2 cellular contexts compared by ENCODE assay signal in the genomic region with DNA sequence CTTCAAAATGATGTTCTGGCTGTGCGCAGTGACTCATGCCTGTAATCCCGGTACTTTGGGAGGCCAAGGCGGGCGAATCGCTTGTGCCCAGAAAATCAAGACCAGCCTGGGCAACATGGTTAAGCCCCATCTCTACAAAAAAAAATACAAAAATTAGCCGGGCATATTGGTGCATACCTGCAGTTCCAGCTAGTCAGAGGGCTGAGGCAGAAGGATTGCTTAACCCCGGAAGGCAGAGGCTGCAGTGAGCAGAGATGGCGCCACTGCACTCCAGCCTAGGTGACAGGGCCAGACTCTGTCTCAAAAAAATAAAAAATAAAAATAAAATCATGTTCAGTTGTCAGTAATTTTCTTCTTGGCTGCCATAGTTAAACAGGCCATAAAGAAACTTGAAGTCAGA.
TF ChIP-seq lines count a peak whose summit lies in the region.

No MANE protein-coding gene starts in this region.

TF ChIP-seq in GM23338, 12 proteins besides CTCF, POLR2A, EP300 and RAD21 (continues in another document):
- TF ChIP-seq JUNB (IDR thresholded peaks at IDR 0.05; ENCODE audit: unreplicated experiment), result no peak
- TF ChIP-seq, protein P1, sequence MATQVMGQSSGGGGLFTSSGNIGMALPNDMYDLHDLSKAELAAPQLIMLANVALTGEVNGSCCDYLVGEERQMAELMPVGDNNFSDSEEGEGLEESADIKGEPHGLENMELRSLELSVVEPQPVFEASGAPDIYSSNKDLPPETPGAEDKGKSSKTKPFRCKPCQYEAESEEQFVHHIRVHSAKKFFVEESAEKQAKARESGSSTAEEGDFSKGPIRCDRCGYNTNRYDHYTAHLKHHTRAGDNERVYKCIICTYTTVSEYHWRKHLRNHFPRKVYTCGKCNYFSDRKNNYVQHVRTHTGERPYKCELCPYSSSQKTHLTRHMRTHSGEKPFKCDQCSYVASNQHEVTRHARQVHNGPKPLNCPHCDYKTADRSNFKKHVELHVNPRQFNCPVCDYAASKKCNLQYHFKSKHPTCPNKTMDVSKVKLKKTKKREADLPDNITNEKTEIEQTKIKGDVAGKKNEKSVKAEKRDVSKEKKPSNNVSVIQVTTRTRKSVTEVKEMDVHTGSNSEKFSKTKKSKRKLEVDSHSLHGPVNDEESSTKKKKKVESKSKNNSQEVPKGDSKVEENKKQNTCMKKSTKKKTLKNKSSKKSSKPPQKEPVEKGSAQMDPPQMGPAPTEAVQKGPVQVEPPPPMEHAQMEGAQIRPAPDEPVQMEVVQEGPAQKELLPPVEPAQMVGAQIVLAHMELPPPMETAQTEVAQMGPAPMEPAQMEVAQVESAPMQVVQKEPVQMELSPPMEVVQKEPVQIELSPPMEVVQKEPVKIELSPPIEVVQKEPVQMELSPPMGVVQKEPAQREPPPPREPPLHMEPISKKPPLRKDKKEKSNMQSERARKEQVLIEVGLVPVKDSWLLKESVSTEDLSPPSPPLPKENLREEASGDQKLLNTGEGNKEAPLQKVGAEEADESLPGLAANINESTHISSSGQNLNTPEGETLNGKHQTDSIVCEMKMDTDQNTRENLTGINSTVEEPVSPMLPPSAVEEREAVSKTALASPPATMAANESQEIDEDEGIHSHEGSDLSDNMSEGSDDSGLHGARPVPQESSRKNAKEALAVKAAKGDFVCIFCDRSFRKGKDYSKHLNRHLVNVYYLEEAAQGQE (IDR thresholded peaks at IDR 0.05; ENCODE audit: unreplicated experiment), result no peak
- no peak for TF ChIP-seq NANOG (IDR thresholded peaks at IDR 0.05; ENCODE audit: borderline replicate concordance)
- no peak for TF ChIP-seq ZNF331 (CRISPR knock-in tag; IDR thresholded peaks at IDR 0.05; ENCODE audit: low read depth)
- TF ChIP-seq ZNF114 (CRISPR knock-in tag; IDR thresholded peaks at IDR 0.05), result no peak
- TF ChIP-seq CREB1 (CRISPR knock-in tag; IDR thresholded peaks at IDR 0.05; ENCODE audit: low read depth), result no peak
- TF ChIP-seq, protein P2, sequence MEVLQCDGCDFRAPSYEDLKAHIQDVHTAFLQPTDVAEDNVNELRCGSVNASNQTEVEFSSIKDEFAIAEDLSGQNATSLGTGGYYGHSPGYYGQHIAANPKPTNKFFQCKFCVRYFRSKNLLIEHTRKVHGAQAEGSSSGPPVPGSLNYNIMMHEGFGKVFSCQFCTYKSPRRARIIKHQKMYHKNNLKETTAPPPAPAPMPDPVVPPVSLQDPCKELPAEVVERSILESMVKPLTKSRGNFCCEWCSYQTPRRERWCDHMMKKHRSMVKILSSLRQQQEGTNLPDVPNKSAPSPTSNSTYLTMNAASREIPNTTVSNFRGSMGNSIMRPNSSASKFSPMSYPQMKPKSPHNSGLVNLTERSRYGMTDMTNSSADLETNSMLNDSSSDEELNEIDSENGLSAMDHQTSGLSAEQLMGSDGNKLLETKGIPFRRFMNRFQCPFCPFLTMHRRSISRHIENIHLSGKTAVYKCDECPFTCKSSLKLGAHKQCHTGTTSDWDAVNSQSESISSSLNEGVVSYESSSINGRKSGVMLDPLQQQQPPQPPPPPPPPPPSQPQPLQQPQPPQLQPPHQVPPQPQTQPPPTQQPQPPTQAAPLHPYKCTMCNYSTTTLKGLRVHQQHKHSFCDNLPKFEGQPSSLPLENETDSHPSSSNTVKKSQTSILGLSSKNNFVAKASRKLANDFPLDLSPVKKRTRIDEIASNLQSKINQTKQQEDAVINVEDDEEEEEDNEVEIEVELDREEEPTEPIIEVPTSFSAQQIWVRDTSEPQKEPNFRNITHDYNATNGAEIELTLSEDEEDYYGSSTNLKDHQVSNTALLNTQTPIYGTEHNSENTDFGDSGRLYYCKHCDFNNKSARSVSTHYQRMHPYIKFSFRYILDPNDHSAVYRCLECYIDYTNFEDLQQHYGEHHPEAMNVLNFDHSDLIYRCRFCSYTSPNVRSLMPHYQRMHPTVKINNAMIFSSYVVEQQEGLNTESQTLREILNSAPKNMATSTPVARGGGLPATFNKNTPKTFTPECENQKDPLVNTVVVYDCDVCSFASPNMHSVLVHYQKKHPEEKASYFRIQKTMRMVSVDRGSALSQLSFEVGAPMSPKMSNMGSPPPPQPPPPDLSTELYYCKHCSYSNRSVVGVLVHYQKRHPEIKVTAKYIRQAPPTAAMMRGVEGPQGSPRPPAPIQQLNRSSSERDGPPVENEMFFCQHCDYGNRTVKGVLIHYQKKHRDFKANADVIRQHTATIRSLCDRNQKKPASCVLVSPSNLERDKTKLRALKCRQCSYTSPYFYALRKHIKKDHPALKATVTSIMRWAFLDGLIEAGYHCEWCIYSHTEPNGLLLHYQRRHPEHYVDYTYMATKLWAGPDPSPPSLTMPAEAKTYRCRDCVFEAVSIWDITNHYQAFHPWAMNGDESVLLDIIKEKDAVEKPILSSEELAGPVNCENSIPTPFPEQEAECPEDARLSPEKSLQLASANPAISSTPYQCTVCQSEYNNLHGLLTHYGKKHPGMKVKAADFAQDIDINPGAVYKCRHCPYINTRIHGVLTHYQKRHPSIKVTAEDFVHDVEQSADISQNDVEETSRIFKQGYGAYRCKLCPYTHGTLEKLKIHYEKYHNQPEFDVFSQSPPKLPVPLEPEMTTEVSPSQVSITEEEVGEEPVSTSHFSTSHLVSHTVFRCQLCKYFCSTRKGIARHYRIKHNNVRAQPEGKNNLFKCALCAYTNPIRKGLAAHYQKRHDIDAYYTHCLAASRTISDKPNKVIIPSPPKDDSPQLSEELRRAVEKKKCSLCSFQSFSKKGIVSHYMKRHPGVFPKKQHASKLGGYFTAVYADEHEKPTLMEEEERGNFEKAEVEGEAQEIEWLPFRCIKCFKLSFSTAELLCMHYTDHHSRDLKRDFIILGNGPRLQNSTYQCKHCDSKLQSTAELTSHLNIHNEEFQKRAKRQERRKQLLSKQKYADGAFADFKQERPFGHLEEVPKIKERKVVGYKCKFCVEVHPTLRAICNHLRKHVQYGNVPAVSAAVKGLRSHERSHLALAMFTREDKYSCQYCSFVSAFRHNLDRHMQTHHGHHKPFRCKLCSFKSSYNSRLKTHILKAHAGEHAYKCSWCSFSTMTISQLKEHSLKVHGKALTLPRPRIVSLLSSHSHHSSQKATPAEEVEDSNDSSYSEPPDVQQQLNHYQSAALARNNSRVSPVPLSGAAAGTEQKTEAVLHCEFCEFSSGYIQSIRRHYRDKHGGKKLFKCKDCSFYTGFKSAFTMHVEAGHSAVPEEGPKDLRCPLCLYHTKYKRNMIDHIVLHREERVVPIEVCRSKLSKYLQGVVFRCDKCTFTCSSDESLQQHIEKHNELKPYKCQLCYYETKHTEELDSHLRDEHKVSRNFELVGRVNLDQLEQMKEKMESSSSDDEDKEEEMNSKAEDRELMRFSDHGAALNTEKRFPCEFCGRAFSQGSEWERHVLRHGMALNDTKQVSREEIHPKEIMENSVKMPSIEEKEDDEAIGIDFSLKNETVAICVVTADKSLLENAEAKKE (CRISPR knock-in tag; IDR thresholded peaks at IDR 0.05), result no peak
- no peak for TF ChIP-seq POLR2AphosphoS5 (IDR thresholded peaks at IDR 0.05; ENCODE audit: low read depth)
- TF ChIP-seq, protein P3, sequence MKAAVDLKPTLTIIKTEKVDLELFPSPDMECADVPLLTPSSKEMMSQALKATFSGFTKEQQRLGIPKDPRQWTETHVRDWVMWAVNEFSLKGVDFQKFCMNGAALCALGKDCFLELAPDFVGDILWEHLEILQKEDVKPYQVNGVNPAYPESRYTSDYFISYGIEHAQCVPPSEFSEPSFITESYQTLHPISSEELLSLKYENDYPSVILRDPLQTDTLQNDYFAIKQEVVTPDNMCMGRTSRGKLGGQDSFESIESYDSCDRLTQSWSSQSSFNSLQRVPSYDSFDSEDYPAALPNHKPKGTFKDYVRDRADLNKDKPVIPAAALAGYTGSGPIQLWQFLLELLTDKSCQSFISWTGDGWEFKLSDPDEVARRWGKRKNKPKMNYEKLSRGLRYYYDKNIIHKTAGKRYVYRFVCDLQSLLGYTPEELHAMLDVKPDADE (IDR thresholded peaks at IDR 0.05), result no peak
- TF ChIP-seq EZH2phosphoT487 (IDR thresholded peaks at IDR 0.05; ENCODE audit: unreplicated experiment), result no peak

TF ChIP-seq in H1, 55 proteins besides CTCF, POLR2A, EP300 and RAD21:
- TF ChIP-seq CEBPB (IDR thresholded peaks at IDR 0.05; ENCODE audit: low read depth, low read length), result peak; percentile 70
- TF ChIP-seq, protein P4, sequence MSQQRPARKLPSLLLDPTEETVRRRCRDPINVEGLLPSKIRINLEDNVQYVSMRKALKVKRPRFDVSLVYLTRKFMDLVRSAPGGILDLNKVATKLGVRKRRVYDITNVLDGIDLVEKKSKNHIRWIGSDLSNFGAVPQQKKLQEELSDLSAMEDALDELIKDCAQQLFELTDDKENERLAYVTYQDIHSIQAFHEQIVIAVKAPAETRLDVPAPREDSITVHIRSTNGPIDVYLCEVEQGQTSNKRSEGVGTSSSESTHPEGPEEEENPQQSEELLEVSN (IDR thresholded peaks at IDR 0.05), result no peak
